Comparison of ENCODE assay signal across 12 cellular contexts in the genomic region with DNA sequence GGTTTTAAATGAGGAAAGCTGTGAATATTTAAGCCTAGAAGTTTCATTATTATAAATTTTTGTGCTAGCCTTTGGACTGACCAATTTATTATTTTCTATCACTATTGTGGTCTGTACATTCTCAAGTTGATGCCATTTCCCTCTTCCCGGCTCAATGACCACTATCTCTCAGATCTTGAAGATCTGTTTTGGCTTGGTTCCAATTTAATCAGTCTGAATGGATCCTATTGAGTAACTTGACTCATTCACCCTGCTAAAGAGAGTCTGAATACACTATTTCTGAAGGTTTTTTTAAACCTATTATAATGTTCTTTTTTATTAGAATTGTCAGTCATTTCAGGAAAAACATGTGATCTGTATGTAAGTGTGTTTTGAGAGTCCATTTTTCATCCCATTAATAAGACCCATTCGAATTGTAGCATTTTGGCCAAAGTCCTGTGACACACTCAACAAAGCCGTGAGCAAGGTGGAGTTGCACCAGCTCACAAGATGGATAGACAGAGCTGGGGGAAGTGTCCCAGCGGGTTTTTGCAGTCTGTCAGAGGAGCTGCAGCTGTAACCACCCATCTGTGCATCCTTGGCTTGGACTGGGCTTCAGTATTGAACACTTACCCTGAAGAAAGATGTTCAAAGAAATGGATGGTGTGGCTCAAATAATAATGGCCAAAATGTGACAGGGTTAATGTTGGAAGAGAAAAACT.
DNase-seq lines count a peak whose midpoint lies in the region; ATAC-seq, FAIRE-seq and TF ChIP-seq lines count a peak whose summit lies in the region.
"Had no signal": no experiment of that assay in that cellular context is flagged by ENCODE, and none has a peak within 500 bp of the region (broad histone marks: within the 10 kb centered on the region; RNA-seq: fewer than 3 reads in every experiment).

No MANE protein-coding gene starts in this region.

- no peak for TF ChIP-seq POLR2A in right lobe of liver (IDR thresholded peaks at IDR 0.05)

- TF ChIP-seq CTCF in right lobe of liver (IDR thresholded peaks at IDR 0.05) (no peak), CD14-positive monocyte (IDR thresholded peaks at IDR 0.05) (no peak)

- H3K4me1 ChIP-seq in right lobe of liver, result peaks cover 0 to 60% (median 21%) of the 10 kb centered on the region in 4 donors

- peaks cover 0 to 2% (median 0%) of the 10 kb centered on the region in 3 donors for H3K27me3 Mint-ChIP-seq in CD14-positive monocyte (ENCODE audit: low read depth in 3 of 3)

- H3K9me3 ChIP-seq in right lobe of liver, result no peaks in the 10 kb centered on the region
- H3K9me3 ChIP-seq: heart left ventricle had no signal

- no peaks in the 10 kb centered on the region for H3K27me3 ChIP-seq in right lobe of liver
- H3K27me3 ChIP-seq: heart left ventricle had no signal

- H3K27ac Mint-ChIP-seq in CD14-positive monocyte, result no peak overlapping the region
- H3K27ac Mint-ChIP-seq: activated naive CD8-positive, alpha-beta T cell treated with anti-CD3 and anti-CD28 coated beads, Interleukin-2, amount 50 U/mL, for 24 hours had no signal

- no peak overlapping the region for H3K4me3 ChIP-seq in right lobe of liver
- H3K4me3 ChIP-seq: heart left ventricle had no signal

- H3K36me3 ChIP-seq in right lobe of liver, result no peaks in the 10 kb centered on the region
- H3K36me3 ChIP-seq: heart left ventricle had no signal

- intact Hi-C loops in right lobe of liver (cut with DNase I) (no loop called here), CD14-positive monocyte (cut with micrococcal nuclease) (no loop called here)

- ATAC-seq in SK-N-SH treated with all-trans-retinoic acid at 6 μM for 48 hours (peak; percentile 61), right lobe of liver (peak in 2 of 4 donors; percentile 8 to 23), GM21717 (IDR thresholded peaks at IDR 0.05; ENCODE audit: unreplicated experiment) (no peak)
- ATAC-seq: activated naive CD8-positive, alpha-beta T cell treated with anti-CD3 and anti-CD28 coated beads, Interleukin-2, amount 50 U/mL, for 24 hours; heart left ventricle had no signal

- H3K27ac ChIP-seq in right lobe of liver, result peak overlapping the region in 2 of 3 donors; percentile 75 to 83
- H3K27ac ChIP-seq: heart left ventricle had no signal

- no peaks in the 10 kb centered on the region for H3K36me3 Mint-ChIP-seq in CD14-positive monocyte

- peaks cover 11% of the 10 kb centered on the region for H3K4me1 Mint-ChIP-seq in CD14-positive monocyte
- H3K4me1 Mint-ChIP-seq: activated naive CD8-positive, alpha-beta T cell treated with anti-CD3 and anti-CD28 coated beads, Interleukin-2, amount 50 U/mL, for 24 hours had no signal

- WGBS in right lobe of liver (ENCODE audit: insufficient coverage, low coverage, low lambda C conversion rate, missing lambda C conversion rate), result 37% methylated on average over 4 of the region's 4 CpGs

- FAIRE-seq in HTR-8/SVneo (lab: Jason Lieb, UNC), result no peak

- peak; percentile 63 for DNase-seq in DMS 273 treated with DMSO at 0.1 percent for 48 hours (lab: John Stamatoyannopoulos, UW)
- DNase-seq in NCI-H1105 (lab: John Stamatoyannopoulos, UW), result peak; percentile 60
- no peak for DNase-seq in right lobe of liver
- no peak for DNase-seq in HTR-8/SVneo (ENCODE audit: insufficient read length, low spot score)
- no peak for DNase-seq in stimulated activated CD4-positive, alpha-beta T cell treated with anti-CD3 and anti-CD28 coated beads, Interleukin-4, amount 100 ng/mL, for 1 hour
- no peak for DNase-seq in CD14-positive monocyte (ENCODE audit: low spot score)
- DNase-seq: activated CD4-positive, alpha-beta T cell treated with anti-CD3 and anti-CD28 coated beads for 48 hours; activated naive CD8-positive, alpha-beta T cell treated with anti-CD3 and anti-CD28 coated beads, Interleukin-2, amount 50 U/mL, for 24 hours; heart left ventricle; NCI-H526 treated with DMSO at 0.1 percent for 48 hours had no signal

- no peaks in the 10 kb centered on the region for H3K9me3 Mint-ChIP-seq in CD14-positive monocyte
- H3K9me3 Mint-ChIP-seq: activated naive CD8-positive, alpha-beta T cell treated with anti-CD3 and anti-CD28 coated beads, Interleukin-2, amount 50 U/mL, for 24 hours had no signal

- no peak overlapping the region for H3K4me3 Mint-ChIP-seq in CD14-positive monocyte
- H3K4me3 Mint-ChIP-seq: activated naive CD8-positive, alpha-beta T cell treated with anti-CD3 and anti-CD28 coated beads, Interleukin-2, amount 50 U/mL, for 24 hours had no signal

TF ChIP-seq in SK-N-SH treated with all-trans-retinoic acid at 6 μM for 48 hours, 23 proteins besides CTCF, POLR2A, EP300 and RAD21:
- TF ChIP-seq ZFP30 (CRISPR knock-in tag; IDR thresholded peaks at IDR 0.05), result no peak
- no peak for TF ChIP-seq OSR1 (CRISPR knock-in tag; IDR thresholded peaks at IDR 0.05)
- peak; percentile 63 for TF ChIP-seq ISL1 (CRISPR knock-in tag; IDR thresholded peaks at IDR 0.05)
- TF ChIP-seq, protein P1, sequence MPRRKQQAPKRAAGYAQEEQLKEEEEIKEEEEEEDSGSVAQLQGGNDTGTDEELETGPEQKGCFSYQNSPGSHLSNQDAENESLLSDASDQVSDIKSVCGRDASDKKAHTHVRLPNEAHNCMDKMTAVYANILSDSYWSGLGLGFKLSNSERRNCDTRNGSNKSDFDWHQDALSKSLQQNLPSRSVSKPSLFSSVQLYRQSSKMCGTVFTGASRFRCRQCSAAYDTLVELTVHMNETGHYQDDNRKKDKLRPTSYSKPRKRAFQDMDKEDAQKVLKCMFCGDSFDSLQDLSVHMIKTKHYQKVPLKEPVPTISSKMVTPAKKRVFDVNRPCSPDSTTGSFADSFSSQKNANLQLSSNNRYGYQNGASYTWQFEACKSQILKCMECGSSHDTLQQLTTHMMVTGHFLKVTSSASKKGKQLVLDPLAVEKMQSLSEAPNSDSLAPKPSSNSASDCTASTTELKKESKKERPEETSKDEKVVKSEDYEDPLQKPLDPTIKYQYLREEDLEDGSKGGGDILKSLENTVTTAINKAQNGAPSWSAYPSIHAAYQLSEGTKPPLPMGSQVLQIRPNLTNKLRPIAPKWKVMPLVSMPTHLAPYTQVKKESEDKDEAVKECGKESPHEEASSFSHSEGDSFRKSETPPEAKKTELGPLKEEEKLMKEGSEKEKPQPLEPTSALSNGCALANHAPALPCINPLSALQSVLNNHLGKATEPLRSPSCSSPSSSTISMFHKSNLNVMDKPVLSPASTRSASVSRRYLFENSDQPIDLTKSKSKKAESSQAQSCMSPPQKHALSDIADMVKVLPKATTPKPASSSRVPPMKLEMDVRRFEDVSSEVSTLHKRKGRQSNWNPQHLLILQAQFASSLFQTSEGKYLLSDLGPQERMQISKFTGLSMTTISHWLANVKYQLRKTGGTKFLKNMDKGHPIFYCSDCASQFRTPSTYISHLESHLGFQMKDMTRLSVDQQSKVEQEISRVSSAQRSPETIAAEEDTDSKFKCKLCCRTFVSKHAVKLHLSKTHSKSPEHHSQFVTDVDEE (CRISPR knock-in tag; IDR thresholded peaks at IDR 0.05), result no peak
- TF ChIP-seq PPARA (CRISPR knock-in tag; IDR thresholded peaks at IDR 0.05; ENCODE audit: borderline replicate concordance), result no peak
- no peak for TF ChIP-seq ESRRG (CRISPR knock-in tag; IDR thresholded peaks at IDR 0.05)
- no peak for TF ChIP-seq ZC3H10 (CRISPR knock-in tag; IDR thresholded peaks at IDR 0.05)
- TF ChIP-seq CSDC2 (CRISPR knock-in tag; IDR thresholded peaks at IDR 0.05), result no peak
- TF ChIP-seq, protein P2, sequence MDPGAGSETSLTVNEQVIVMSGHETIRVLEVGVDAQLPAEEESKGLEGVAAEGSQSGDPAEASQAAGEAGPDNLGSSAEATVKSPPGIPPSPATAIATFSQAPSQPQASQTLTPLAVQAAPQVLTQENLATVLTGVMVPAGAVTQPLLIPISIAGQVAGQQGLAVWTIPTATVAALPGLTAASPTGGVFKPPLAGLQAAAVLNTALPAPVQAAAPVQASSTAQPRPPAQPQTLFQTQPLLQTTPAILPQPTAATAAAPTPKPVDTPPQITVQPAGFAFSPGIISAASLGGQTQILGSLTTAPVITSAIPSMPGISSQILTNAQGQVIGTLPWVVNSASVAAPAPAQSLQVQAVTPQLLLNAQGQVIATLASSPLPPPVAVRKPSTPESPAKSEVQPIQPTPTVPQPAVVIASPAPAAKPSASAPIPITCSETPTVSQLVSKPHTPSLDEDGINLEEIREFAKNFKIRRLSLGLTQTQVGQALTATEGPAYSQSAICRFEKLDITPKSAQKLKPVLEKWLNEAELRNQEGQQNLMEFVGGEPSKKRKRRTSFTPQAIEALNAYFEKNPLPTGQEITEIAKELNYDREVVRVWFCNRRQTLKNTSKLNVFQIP (CRISPR knock-in tag; IDR thresholded peaks at IDR 0.05; ENCODE audit: borderline replicate concordance, low read depth), result no peak
- TF ChIP-seq ZNF8 (CRISPR knock-in tag; IDR thresholded peaks at IDR 0.05), result no peak
- TF ChIP-seq ZNF565 (CRISPR knock-in tag; conservative IDR thresholded peaks at IDR 0.05; ENCODE audit: low read depth), result no peak
- TF ChIP-seq ARNTL (CRISPR knock-in tag; IDR thresholded peaks at IDR 0.05; ENCODE audit: borderline replicate concordance, low read depth), result no peak
- TF ChIP-seq TOX (CRISPR knock-in tag; IDR thresholded peaks at IDR 0.05; ENCODE audit: borderline replicate concordance), result peak; percentile 68; the same call in 1 of the 2 replicates

Comparison
In these comparisons a context has a peak if more than half of its experiments do, and no peak if none do; other contexts are left out.
1. DNase-seq: peak in DMS 273 treated with DMSO at 0.1 percent for 48 hours (single experiment) and NCI-H1105 (single experiment); none in right lobe of liver (0 of 3), HTR-8/SVneo (single experiment), stimulated activated CD4-positive, alpha-beta T cell treated with anti-CD3 and anti-CD28 coated beads, Interleukin-4, amount 100 ng/mL, for 1 hour (single experiment) and CD14-positive monocyte (single experiment).